Comparison of ENCODE assay signal across 22 cellular contexts in the genomic region with DNA sequence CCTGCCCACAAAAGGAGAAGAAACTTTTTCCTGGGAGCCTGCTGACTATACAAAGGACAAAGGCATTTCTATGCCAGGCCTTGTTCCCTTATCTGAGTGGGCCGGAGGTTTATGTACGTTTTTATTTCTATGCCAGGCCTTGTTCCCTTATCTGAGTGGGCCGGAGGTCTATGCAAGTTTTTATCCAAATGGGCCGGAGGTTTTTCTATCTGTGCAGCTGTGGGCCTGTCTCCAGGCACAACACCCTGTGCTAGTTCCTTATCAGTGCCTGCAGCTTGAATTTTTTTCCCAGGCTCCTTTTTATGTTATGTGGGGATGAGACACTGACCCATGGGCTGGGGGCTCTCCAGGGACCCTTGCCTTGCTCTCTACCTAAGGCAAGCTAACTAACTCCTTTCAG. TPM values are rescaled to one million over a fixed set of nuclear protein-coding genes. Genes with fewer than 3 reads are reported as not detected.
"Had no signal": no experiment of that assay in that cellular context is flagged by ENCODE, and none has a peak within 500 bp of the region (broad histone marks: within the 10 kb centered on the region; RNA-seq: fewer than 3 reads in every experiment).

No MANE protein-coding gene starts in this region.

- H3K4me3 ChIP-seq: colonic mucosa, mucosa of descending colon, right atrium auricular region, sigmoid colon, skin epidermis, stomach had no signal

- H3K36me3 ChIP-seq: colonic mucosa, neutrophil, right atrium auricular region had no signal

- H3K27me3 ChIP-seq: colonic mucosa, neutrophil, right atrium auricular region, sigmoid colon, stomach had no signal

- H3K27ac ChIP-seq: colonic mucosa, neutrophil, right atrium auricular region, sigmoid colon, skin epidermis, stomach had no signal

- DNase-seq: colonic mucosa; dermis blood vessel endothelial cell; foreskin melanocyte; head of caudate nucleus; hippocampal formation; kidney glomerular epithelial cell; mucosa of descending colon; naive thymus-derived CD8-positive, alpha-beta T cell; posterior cingulate gyrus; sigmoid colon; stimulated activated CD4-positive, alpha-beta T cell treated with anti-CD3 and anti-CD28 coated beads, Interleukin-2, amount 100 ng/mL, for 24 hours; stimulated activated CD4-positive, alpha-beta T cell treated with anti-CD3 and anti-CD28 coated beads, Interleukin-4, amount 100 ng/mL, for 4 hours; stimulated activated naive CD4-positive, alpha-beta T cell; stomach; substantia nigra had no signal

- ATAC-seq: mucosa of descending colon; naive thymus-derived CD8-positive, alpha-beta T cell had no signal

- H3K4me1 ChIP-seq: colonic mucosa, right atrium auricular region, sigmoid colon, stomach had no signal

RNA-seq across cellular contexts. Expression of gene SLC25A2, which starts 5.5 kb away (rescaled TPM):
- total RNA-seq: right atrium auricular region had no signal
- polyA plus RNA-seq: endothelial cell of umbilical vein; liver; naive thymus-derived CD8-positive, alpha-beta T cell; neural cell; stomach had no signal

RNA-seq across cellular contexts. Expression of gene PCDHGA1, which starts 31.9 kb away (rescaled TPM):
- polyA plus RNA-seq: naive thymus-derived CD8-positive, alpha-beta T cell had no signal

RNA-seq across cellular contexts. Expression of gene PCDHGA2, which starts 40.2 kb away (rescaled TPM):
- total RNA-seq: osteocyte had no signal
- polyA plus RNA-seq: naive thymus-derived CD8-positive, alpha-beta T cell had no signal

RNA-seq across cellular contexts. Expression of gene PCDHGA3, which starts 45.3 kb away (rescaled TPM):
- total RNA-seq: naive thymus-derived CD8-positive, alpha-beta T cell; osteocyte had no signal
